ENCODE assay signal across 1 cellular context in genomic region chr13:42592915-42593718, GRCh38.
TF ChIP-seq lines count a peak whose summit lies in the region.

No MANE protein-coding gene starts in this region.

TF ChIP-seq in HepG2, 621 proteins besides CTCF, POLR2A, EP300 and RAD21 (continued from another document):
- TF ChIP-seq SMC3 (IDR thresholded peaks at IDR 0.05; ENCODE audit: low read length) = no peak
- no peak for TF ChIP-seq ARNTL (CRISPR knock-in tag; IDR thresholded peaks at IDR 0.05)
